1 cellular context compared by ENCODE assay signal in genomic region chr17:82698974-82699442, GRCh38.
TF ChIP-seq lines count a peak whose summit lies in the region.

No MANE protein-coding gene starts in this region.

TF ChIP-seq in HEK293, 187 proteins besides CTCF, POLR2A, EP300 and RAD21 (continued from another document and continues in another):
- peak; percentile 39; the same call in 1 of the 2 replicates for TF ChIP-seq ZBTB11 (tag by site-specific recombination; conservative IDR thresholded peaks at IDR 0.05; ENCODE audit: low read depth)
- TF ChIP-seq GFI1B (tag by site-specific recombination; IDR thresholded peaks at IDR 0.05), result no peak
- TF ChIP-seq KLF9 (tag by site-specific recombination; IDR thresholded peaks at IDR 0.05; ENCODE audit: low read depth), result peak; percentile 53; the same call in 1 of the 2 replicates
- peak; percentile 78 for TF ChIP-seq ZNF335 (tag by site-specific recombination; conservative IDR thresholded peaks at IDR 0.05)
- no peak for TF ChIP-seq ZNF391 (tag by site-specific recombination; IDR thresholded peaks at IDR 0.05; ENCODE audit: borderline replicate concordance, low read depth)
- no peak for TF ChIP-seq KLF16 (tag by site-specific recombination; IDR thresholded peaks at IDR 0.05)
- TF ChIP-seq ZBTB8A (tag by site-specific recombination; IDR thresholded peaks at IDR 0.05), result peak; percentile 28
- 0 out of 2 replicates have a peak, but pooled peaks have one; percentile 23 for TF ChIP-seq ZFHX2 (tag by site-specific recombination; conservative IDR thresholded peaks at IDR 0.05)
- TF ChIP-seq ZNF394 (tag by site-specific recombination; IDR thresholded peaks at IDR 0.05; ENCODE audit: borderline replicate concordance), result no peak
- peak; percentile 91 for TF ChIP-seq ZSCAN4 (tag by site-specific recombination; IDR thresholded peaks at IDR 0.05)
- no peak for TF ChIP-seq ZSCAN18 (tag by site-specific recombination; IDR thresholded peaks at IDR 0.05)
- no peak for TF ChIP-seq ZNF280C (tag by site-specific recombination; IDR thresholded peaks at IDR 0.05)
- 0 out of 2 replicates have a peak, but pooled peaks have one; percentile 13 for TF ChIP-seq ZBTB17 (tag by site-specific recombination; IDR thresholded peaks at IDR 0.05)
- no peak for TF ChIP-seq REST (tag by site-specific recombination; IDR thresholded peaks at IDR 0.05)
- 0 out of 2 replicates have a peak, but pooled peaks have one; percentile 16 for TF ChIP-seq ZNF561 (tag by site-specific recombination; IDR thresholded peaks at IDR 0.05; ENCODE audit: borderline replicate concordance)
- TF ChIP-seq ZNF600 (tag by site-specific recombination; IDR thresholded peaks at IDR 0.05), result 0 out of 2 replicates have a peak, but pooled peaks have one; percentile 15
- TF ChIP-seq TCF7L2 (IDR thresholded peaks at IDR 0.05; ENCODE audit: borderline replicate concordance, low read depth, low read length), result no peak
- TF ChIP-seq ZNF350 (tag by site-specific recombination; IDR thresholded peaks at IDR 0.05), result no peak
- TF ChIP-seq ZNF623 (tag by site-specific recombination; IDR thresholded peaks at IDR 0.05), result no peak
- no peak for TF ChIP-seq ZNF18 (tag by site-specific recombination; IDR thresholded peaks at IDR 0.05)
- TF ChIP-seq ZNF571 (tag by site-specific recombination; IDR thresholded peaks at IDR 0.05), result no peak
- no peak for TF ChIP-seq ZNF792 (tag by site-specific recombination; IDR thresholded peaks at IDR 0.05)
- no peak for TF ChIP-seq KLF7 (tag by site-specific recombination; IDR thresholded peaks at IDR 0.05; ENCODE audit: borderline replicate concordance)
- no peak for TF ChIP-seq ZNF112 (tag by site-specific recombination; IDR thresholded peaks at IDR 0.05)
- TF ChIP-seq ZNF449 (tag by site-specific recombination; IDR thresholded peaks at IDR 0.05), result no peak
- peak; percentile 63 for TF ChIP-seq SP3 (tag by site-specific recombination; IDR thresholded peaks at IDR 0.05)
- no peak for TF ChIP-seq ZNF426 (tag by site-specific recombination; IDR thresholded peaks at IDR 0.05)
- peak; percentile 48 for TF ChIP-seq ZIC2 (tag by site-specific recombination; IDR thresholded peaks at IDR 0.05)
- TF ChIP-seq EGR2 (tag by site-specific recombination; IDR thresholded peaks at IDR 0.05; ENCODE audit: low read depth), result peak; percentile 19; the same call in 1 of the 2 replicates
- TF ChIP-seq TRIM28 (IDR thresholded peaks at IDR 0.05; ENCODE audit: borderline replicate concordance, low read length), result no peak
- TF ChIP-seq KLF8 (tag by site-specific recombination; IDR thresholded peaks at IDR 0.05), result peak; percentile 44; the same call in 1 of the 2 replicates
- TF ChIP-seq GLIS1 (tag by site-specific recombination; IDR thresholded peaks at IDR 0.05), result peak; percentile 39; the same call in 1 of the 2 replicates
- no peak for TF ChIP-seq ZNF169 (tag by site-specific recombination; IDR thresholded peaks at IDR 0.05)
- TF ChIP-seq ZNF645 (tag by site-specific recombination; IDR thresholded peaks at IDR 0.05), result no peak
- TF ChIP-seq SCRT2 (tag by site-specific recombination; IDR thresholded peaks at IDR 0.05), result no peak
- TF ChIP-seq ZBTB7A (tag by site-specific recombination; IDR thresholded peaks at IDR 0.05; ENCODE audit: low read depth), result peak; percentile 50; the same call in 1 of the 2 replicates
- peak; percentile 66 for TF ChIP-seq GLIS2 (tag by site-specific recombination; IDR thresholded peaks at IDR 0.05)
- peak; percentile 35; the same call in 1 of the 2 replicates for TF ChIP-seq ZNF398 (tag by site-specific recombination; IDR thresholded peaks at IDR 0.05)
- TF ChIP-seq ZBTB26 (tag by site-specific recombination; optimal IDR thresholded peaks at IDR 0.05), result peak; percentile 76
